Comparison of ENCODE assay signal across 1 cellular context in the genomic region with DNA sequence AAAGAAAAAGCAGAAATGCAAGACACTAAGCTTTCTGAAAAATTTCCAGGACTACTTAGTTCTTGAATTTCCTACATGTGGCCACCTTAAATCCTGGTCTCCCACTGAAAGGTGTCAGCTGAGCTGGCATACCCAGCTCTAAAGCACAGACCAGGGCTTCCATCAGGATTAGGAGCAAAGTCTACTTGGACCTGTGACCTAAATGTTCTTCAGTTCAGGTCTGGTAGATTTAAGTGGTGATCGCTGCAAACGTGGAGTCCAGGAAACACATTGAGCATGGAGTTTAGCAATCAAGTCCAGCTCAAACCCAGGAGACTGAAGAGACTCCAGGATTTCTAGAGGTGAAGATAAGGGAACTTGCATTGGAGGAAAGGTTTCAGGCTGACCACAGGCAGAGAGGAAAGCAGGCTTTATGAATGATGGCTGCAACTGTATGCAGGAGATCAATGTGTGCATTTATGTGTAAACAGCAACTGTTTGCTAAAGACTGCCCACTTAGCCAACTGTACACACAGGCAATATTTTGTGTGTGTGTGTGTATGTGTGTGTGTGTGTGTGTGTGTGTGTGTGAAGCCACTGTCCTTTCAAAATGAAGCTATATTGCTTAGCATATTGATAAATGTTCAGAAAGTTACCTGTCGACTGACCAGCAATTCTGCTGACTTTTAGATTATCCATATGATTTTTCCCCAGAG.
TF ChIP-seq lines count a peak whose summit lies in the region.

No MANE protein-coding gene starts in this region.

TF ChIP-seq in HepG2, 621 proteins besides CTCF, POLR2A, EP300 and RAD21 (continued from another document):
- TF ChIP-seq, protein P1, sequence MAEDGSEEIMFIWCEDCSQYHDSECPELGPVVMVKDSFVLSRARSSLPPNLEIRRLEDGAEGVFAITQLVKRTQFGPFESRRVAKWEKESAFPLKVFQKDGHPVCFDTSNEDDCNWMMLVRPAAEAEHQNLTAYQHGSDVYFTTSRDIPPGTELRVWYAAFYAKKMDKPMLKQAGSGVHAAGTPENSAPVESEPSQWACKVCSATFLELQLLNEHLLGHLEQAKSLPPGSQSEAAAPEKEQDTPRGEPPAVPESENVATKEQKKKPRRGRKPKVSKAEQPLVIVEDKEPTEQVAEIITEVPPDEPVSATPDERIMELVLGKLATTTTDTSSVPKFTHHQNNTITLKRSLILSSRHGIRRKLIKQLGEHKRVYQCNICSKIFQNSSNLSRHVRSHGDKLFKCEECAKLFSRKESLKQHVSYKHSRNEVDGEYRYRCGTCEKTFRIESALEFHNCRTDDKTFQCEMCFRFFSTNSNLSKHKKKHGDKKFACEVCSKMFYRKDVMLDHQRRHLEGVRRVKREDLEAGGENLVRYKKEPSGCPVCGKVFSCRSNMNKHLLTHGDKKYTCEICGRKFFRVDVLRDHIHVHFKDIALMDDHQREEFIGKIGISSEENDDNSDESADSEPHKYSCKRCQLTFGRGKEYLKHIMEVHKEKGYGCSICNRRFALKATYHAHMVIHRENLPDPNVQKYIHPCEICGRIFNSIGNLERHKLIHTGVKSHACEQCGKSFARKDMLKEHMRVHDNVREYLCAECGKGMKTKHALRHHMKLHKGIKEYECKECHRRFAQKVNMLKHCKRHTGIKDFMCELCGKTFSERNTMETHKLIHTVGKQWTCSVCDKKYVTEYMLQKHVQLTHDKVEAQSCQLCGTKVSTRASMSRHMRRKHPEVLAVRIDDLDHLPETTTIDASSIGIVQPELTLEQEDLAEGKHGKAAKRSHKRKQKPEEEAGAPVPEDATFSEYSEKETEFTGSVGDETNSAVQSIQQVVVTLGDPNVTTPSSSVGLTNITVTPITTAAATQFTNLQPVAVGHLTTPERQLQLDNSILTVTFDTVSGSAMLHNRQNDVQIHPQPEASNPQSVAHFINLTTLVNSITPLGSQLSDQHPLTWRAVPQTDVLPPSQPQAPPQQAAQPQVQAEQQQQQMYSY (CRISPR knock-in tag; IDR thresholded peaks at IDR 0.05), result no peak
- TF ChIP-seq, protein P2, sequence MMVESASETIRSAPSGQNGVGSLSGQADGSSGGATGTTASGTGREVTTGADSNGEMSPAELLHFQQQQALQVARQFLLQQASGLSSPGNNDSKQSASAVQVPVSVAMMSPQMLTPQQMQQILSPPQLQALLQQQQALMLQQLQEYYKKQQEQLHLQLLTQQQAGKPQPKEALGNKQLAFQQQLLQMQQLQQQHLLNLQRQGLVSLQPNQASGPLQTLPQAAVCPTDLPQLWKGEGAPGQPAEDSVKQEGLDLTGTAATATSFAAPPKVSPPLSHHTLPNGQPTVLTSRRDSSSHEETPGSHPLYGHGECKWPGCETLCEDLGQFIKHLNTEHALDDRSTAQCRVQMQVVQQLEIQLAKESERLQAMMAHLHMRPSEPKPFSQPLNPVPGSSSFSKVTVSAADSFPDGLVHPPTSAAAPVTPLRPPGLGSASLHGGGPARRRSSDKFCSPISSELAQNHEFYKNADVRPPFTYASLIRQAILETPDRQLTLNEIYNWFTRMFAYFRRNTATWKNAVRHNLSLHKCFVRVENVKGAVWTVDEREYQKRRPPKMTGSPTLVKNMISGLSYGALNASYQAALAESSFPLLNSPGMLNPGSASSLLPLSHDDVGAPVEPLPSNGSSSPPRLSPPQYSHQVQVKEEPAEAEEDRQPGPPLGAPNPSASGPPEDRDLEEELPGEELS (CRISPR knock-in tag; IDR thresholded peaks at IDR 0.05), result peak; percentile 78
- TF ChIP-seq, protein P3, sequence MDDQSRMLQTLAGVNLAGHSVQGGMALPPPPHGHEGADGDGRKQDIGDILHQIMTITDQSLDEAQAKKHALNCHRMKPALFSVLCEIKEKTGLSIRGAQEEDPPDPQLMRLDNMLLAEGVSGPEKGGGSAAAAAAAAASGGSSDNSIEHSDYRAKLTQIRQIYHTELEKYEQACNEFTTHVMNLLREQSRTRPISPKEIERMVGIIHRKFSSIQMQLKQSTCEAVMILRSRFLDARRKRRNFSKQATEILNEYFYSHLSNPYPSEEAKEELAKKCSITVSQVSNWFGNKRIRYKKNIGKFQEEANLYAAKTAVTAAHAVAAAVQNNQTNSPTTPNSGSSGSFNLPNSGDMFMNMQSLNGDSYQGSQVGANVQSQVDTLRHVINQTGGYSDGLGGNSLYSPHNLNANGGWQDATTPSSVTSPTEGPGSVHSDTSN (CRISPR knock-in tag; IDR thresholded peaks at IDR 0.05; ENCODE audit: borderline replicate concordance), result no peak
- TF ChIP-seq ZFY (CRISPR knock-in tag; IDR thresholded peaks at IDR 0.05) (no peak), MATR3 (CRISPR knock-in tag; IDR thresholded peaks at IDR 0.05) (no peak), TBX3 (IDR thresholded peaks at IDR 0.05; ENCODE audit: borderline replicate concordance) (no peak), MYNN (CRISPR knock-in tag; IDR thresholded peaks at IDR 0.05; ENCODE audit: low read depth) (no peak), HDAC1 (CRISPR knock-in tag; IDR thresholded peaks at IDR 0.05) (peak; percentile 39), NAIF1 (CRISPR knock-in tag; IDR thresholded peaks at IDR 0.05; ENCODE audit: borderline replicate concordance) (no peak), ZNF34 (CRISPR knock-in tag; IDR thresholded peaks at IDR 0.05; ENCODE audit: borderline replicate concordance) (no peak), ZNF670 (CRISPR knock-in tag; IDR thresholded peaks at IDR 0.05; ENCODE audit: borderline replicate concordance) (peak; percentile 49; the same call in 1 of the 2 replicates), NFIB (CRISPR knock-in tag; IDR thresholded peaks at IDR 0.05; ENCODE audit: borderline replicate concordance) (no peak), ARNT2 (CRISPR knock-in tag; IDR thresholded peaks at IDR 0.05; ENCODE audit: low read depth) (no peak), XRCC5 (optimal IDR thresholded peaks at IDR 0.05; ENCODE audit: low read length) (no peak)
- TF ChIP-seq, protein P4, sequence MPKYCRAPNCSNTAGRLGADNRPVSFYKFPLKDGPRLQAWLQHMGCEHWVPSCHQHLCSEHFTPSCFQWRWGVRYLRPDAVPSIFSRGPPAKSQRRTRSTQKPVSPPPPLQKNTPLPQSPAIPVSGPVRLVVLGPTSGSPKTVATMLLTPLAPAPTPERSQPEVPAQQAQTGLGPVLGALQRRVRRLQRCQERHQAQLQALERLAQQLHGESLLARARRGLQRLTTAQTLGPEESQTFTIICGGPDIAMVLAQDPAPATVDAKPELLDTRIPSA (CRISPR knock-in tag; IDR thresholded peaks at IDR 0.05; ENCODE audit: borderline replicate concordance), result no peak
- TF ChIP-seq, protein P5, sequence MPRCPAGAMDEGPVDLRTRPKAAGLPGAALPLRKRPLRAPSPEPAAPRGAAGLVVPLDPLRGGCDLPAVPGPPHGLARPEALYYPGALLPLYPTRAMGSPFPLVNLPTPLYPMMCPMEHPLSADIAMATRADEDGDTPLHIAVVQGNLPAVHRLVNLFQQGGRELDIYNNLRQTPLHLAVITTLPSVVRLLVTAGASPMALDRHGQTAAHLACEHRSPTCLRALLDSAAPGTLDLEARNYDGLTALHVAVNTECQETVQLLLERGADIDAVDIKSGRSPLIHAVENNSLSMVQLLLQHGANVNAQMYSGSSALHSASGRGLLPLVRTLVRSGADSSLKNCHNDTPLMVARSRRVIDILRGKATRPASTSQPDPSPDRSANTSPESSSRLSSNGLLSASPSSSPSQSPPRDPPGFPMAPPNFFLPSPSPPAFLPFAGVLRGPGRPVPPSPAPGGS (CRISPR knock-in tag; IDR thresholded peaks at IDR 0.05), result no peak
